In genomic region chr10:121303273-121303890, GRCh38 we compare ENCODE assay signal across 1 cellular context.
A peak's percentile ranks its signal among the peaks of the same experiment; 100 is the strongest.
TF ChIP-seq lines count a peak whose summit lies in the region.

No MANE protein-coding gene starts in this region.

TF ChIP-seq in HepG2, 621 proteins besides CTCF, POLR2A, EP300 and RAD21 (continued from another document):
- TF ChIP-seq FOXO4 (CRISPR knock-in tag; conservative IDR thresholded peaks at IDR 0.05) (no peak), NPAS2 (CRISPR knock-in tag; IDR thresholded peaks at IDR 0.05; ENCODE audit: borderline replicate concordance) (no peak), ZNF17 (CRISPR knock-in tag; IDR thresholded peaks at IDR 0.05) (no peak), ONECUT2 (CRISPR knock-in tag; IDR thresholded peaks at IDR 0.05) (peak; percentile 59; the same call in 1 of the 2 replicates)
